1 cellular context compared by ENCODE assay signal in genomic region chr1:15350151-15350550, GRCh38.
TF ChIP-seq lines count a peak whose summit lies in the region.

No MANE protein-coding gene starts in this region.

TF ChIP-seq in HCT116, 20 proteins besides CTCF, POLR2A, EP300 and RAD21 (continued from another document):
- TF ChIP-seq SRF (IDR thresholded peaks at IDR 0.05; ENCODE audit: low read depth): no peak
- TF ChIP-seq CEBPB (IDR thresholded peaks at IDR 0.05; ENCODE audit: low read depth): no peak
- TF ChIP-seq MAX (IDR thresholded peaks at IDR 0.05): no peak
- no peak for TF ChIP-seq ZFX (IDR thresholded peaks at IDR 0.05)
- TF ChIP-seq ATF3 (IDR thresholded peaks at IDR 0.05): no peak
